In the genomic region with DNA sequence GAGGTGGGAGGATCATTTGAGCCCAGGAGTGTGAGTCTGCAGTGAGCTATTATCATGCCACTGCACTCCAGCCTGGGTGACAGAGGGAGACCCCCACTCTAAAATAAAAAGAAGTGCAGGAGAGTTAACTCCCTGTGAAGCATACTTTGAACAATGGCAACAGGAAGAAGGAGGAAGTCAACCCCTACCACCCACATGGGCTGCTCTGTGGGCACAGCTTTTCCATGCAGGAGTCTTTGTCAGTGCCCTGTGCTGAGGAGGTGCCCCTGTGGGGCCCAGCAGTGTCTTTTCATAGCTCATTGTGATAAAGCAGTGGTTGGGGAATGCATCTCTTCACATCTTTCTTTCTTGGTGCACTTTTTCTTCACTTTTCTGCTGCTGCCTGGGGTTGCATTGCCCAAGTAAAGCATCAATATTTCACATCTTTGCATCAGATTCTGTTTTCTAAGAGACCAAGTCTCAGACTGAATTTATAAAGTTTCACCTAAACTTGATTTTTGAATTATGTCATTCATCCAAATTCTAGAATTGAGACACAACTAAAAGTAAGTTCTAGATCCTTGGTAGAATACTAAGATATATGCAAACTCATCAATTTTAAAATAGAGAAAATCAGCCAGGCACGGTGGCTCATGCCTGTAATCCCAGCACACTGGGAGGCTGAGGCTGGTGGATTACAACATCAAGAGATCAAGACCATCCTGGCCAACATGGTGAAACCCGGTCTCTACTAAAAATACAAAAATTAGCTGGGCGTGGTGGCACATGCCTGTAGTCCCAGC, we compare ENCODE assay signal across 1 cellular context.
TF ChIP-seq lines count a peak whose summit lies in the region.

No MANE protein-coding gene starts in this region.

TF ChIP-seq in GM23338, 12 proteins besides CTCF, POLR2A, EP300 and RAD21 (continued from another document):
- TF ChIP-seq ZNF462 (CRISPR knock-in tag; IDR thresholded peaks at IDR 0.05) = no peak
- TF ChIP-seq STAT1 (IDR thresholded peaks at IDR 0.05; ENCODE audit: unreplicated experiment) = no peak
